26 cellular contexts compared by ENCODE assay signal in the genomic region with DNA sequence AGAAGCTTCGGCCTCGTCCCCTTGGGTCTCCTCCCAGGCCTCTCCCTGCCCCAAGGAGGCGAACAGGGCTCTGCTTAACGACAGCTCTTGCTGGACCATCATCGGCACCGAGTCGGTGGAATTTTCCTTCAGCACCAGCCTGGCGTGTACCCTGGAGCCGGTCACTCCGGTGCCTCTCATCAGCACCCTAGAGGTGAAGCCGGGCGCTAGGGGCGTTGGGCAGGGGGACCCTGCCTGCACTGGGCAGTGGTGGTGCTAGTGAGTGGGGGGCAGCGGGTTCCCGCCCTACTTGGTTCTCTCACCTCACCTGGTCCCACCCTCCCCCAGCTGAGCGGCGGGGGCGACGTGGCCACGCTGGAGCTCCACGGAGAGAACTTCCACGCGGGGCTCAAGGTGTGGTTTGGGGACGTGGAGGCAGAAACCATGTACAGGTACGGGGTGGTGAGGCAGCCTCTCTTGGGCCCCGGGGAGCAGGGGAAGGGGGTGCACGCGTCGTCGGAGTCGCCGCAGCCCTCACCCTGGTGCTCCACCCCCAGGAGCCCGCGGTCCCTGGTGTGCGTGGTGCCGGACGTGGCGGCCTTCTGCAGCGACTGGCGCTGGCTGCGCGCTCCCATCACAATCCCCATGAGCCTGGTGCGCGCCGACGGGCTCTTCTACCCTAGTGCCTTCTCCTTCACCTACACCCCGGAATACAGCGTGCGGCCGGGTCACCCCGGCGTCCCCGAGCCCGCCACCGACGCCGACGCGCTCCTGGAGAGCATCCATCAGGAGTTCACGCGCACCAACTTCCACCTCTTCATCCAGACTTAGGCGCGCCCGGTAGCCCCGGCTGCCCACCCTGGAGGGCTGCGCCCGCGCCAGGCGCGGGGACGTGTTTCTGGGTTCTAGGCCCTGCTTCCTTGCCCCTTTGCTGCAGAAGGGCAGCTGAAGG. TPM values are rescaled to one million over a fixed set of nuclear protein-coding genes. Genes with fewer than 3 reads are reported as not detected.
"Had no signal": no experiment of that assay in that cellular context is flagged by ENCODE, and none has a peak within 500 bp of the region (broad histone marks: within the 10 kb centered on the region; RNA-seq: fewer than 3 reads in every experiment).

No MANE protein-coding gene starts in this region.

- H3K9me3 Mint-ChIP-seq: nephron had no signal

- H3K27ac Mint-ChIP-seq: nephron had no signal

- ATAC-seq: esophagus mucosa, heart left ventricle had no signal

- H3K36me3 ChIP-seq: heart left ventricle, sigmoid colon, tibial artery, upper lobe of left lung, uterus had no signal

- DNase-seq: cortex of kidney; dorsolateral prefrontal cortex; effector CD8-positive, alpha-beta T cell; heart left ventricle; hippocampal formation; kidney glomerular epithelial cell; mesendoderm; naive B cell; posterior cingulate gyrus; sigmoid colon; stimulated activated CD4-positive, alpha-beta T cell treated with anti-CD3 and anti-CD28 coated beads, Interleukin-2, amount 100 ng/mL, for 24 hours; stimulated activated naive CD4-positive, alpha-beta T cell treated with Interleukin-2 at 50 U/mL for 16 hours; tibial artery; uterus had no signal

- FAIRE-seq: frontal cortex had no signal

- H3K4me3 Mint-ChIP-seq: nephron had no signal

- H3K27ac ChIP-seq: dorsolateral prefrontal cortex, heart left ventricle, sigmoid colon, skin epidermis, tibial artery, upper lobe of left lung, uterus had no signal

- H3K4me1 ChIP-seq: uterus had no signal

- H3K4me1 Mint-ChIP-seq: nephron had no signal

- H3K9me3 ChIP-seq: heart left ventricle, sigmoid colon, tibial artery, upper lobe of left lung, uterus had no signal

- H3K36me3 Mint-ChIP-seq: naive B cell had no signal

- H3K4me3 ChIP-seq: heart left ventricle, sigmoid colon, skin epidermis, tibial artery, upper lobe of left lung, uterus had no signal

RNA-seq across cellular contexts. Expression of a gene that starts 8.3 kb away (rescaled TPM):
- total RNA-seq: glomerular endothelial cell, heart left ventricle, liver, lung microvascular endothelial cell, pulmonary artery endothelial cell, sigmoid colon, temporal lobe had no signal
- polyA plus RNA-seq: heart left ventricle had no signal

RNA-seq across cellular contexts. Expression of a gene that starts 9.8 kb away (rescaled TPM):
- total RNA-seq: esophagus mucosa, fibroblast of lung, frontal cortex, glomerular endothelial cell, heart left ventricle, liver, lung microvascular endothelial cell, omental fat pad, pulmonary artery endothelial cell, sigmoid colon, temporal lobe, uterus had no signal
- polyA plus RNA-seq: fibroblast of lung, heart left ventricle, liver had no signal
